ENCODE assay signal across 8 cellular contexts in the genomic region with DNA sequence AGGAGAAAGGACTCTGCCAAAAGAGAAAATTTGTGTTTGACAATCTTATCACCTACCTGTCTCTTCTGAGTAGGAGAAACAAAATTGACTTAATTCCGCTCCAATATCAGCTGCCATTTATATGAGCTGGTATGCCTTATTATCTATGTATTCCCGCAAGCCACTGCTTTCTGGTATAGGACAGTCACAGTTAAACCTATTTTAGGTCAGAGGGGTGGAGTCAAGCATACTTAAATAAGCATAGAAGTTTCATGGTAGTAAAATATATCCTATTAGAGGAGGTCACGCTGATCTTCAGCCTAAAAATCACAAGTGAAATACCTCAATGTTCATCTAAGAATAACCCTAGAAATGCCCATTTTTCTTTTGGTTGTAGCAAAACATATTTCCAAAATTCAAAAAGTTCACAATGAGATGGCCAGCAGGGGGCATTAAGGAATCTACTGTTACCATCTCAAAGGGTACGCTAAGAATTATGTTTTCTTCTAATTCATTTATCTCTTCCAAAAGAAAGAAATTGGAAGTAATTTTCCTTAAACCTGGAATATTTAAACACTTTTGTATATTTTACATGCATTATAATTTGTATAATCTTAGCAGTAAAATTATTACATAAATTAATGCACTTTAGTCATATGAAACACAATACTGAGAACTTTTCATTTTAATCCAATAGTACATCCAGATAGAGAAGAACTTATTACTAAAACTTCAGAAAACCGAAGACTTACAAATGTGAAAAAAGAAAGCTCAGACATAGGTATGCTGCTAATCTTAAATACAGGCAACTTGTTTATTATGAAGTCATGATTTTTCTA. TPM values are rescaled to one million over a fixed set of nuclear protein-coding genes. Genes with fewer than 3 reads are reported as not detected.
DNase-seq lines count a peak whose midpoint lies in the region; ATAC-seq and TF ChIP-seq lines count a peak whose summit lies in the region.

No MANE protein-coding gene starts in this region.

- no peaks in the 10 kb centered on the region for H3K4me1 ChIP-seq in CD4-positive, CD25-positive, alpha-beta regulatory T cell (ENCODE audit: control insufficient read depth, insufficient read depth, low read length, poor library complexity, severe bottlenecking)

- TF ChIP-seq CTCF in WERI-Rb-1 (IDR thresholded peaks at IDR 0.05; ENCODE audit: low read depth, low read length) (0 out of 2 replicates have a peak, but pooled peaks have one; percentile 21), fibroblast of villous mesenchyme (IDR thresholded peaks at IDR 0.05; ENCODE audit: insufficient read depth, low read depth, low read length) (peak; percentile 66), progenitor cell of endocrine pancreas (IDR thresholded peaks at IDR 0.05; ENCODE audit: unreplicated experiment) (peak; percentile 65)

- peak; percentile 27 to 64 (median 58) for DNase-seq in CD4-positive, CD25-positive, alpha-beta regulatory T cell
- DNase-seq in HCEC 1CT, result peak; percentile 7
- DNase-seq in WERI-Rb-1, result no peak
- peak; percentile 59 for DNase-seq in fibroblast of villous mesenchyme (ENCODE audit: low read depth)
- no peak for DNase-seq in progenitor cell of endocrine pancreas (ENCODE audit: low spot score, unreplicated experiment)
- DNase-seq in OCI-M2 (lab: John Stamatoyannopoulos, UW; ENCODE audit: unreplicated experiment), result no peak

- H3K27me3 ChIP-seq in CD4-positive, CD25-positive, alpha-beta regulatory T cell (ENCODE audit: control insufficient read depth, insufficient read depth, low read length), result no peaks in the 10 kb centered on the region
- no peaks in the 10 kb centered on the region for H3K27me3 ChIP-seq in WERI-Rb-1 (ENCODE audit: insufficient read depth, low read depth, severe bottlenecking)

- no peaks in the 10 kb centered on the region for H3K27me3 Mint-ChIP-seq in CD4-positive, CD25-positive, alpha-beta regulatory T cell
- H3K27me3 Mint-ChIP-seq in progenitor cell of endocrine pancreas, result no peaks in the 10 kb centered on the region

- H3K27ac ChIP-seq in CD4-positive, CD25-positive, alpha-beta regulatory T cell (ENCODE audit: insufficient read depth, low read length, poor library complexity, severe bottlenecking), result no peak overlapping the region
- H3K27ac ChIP-seq in WERI-Rb-1, result no peak overlapping the region

- peaks cover 3% of the 10 kb centered on the region for H3K36me3 Mint-ChIP-seq in CD4-positive, CD25-positive, alpha-beta regulatory T cell
- H3K36me3 Mint-ChIP-seq in progenitor cell of endocrine pancreas (ENCODE audit: insufficient read depth), result peaks cover 5% of the 10 kb centered on the region

- H3K27ac Mint-ChIP-seq in CD4-positive, CD25-positive, alpha-beta regulatory T cell, result no peak overlapping the region
- no peak overlapping the region for H3K27ac Mint-ChIP-seq in progenitor cell of endocrine pancreas

- peaks cover 0 to 2% (median 0%) of the 10 kb centered on the region in 7 donors for H3K9me3 Mint-ChIP-seq in CD4-positive, CD25-positive, alpha-beta regulatory T cell
- H3K9me3 Mint-ChIP-seq in progenitor cell of endocrine pancreas (ENCODE audit: low read depth), result peaks cover 4% of the 10 kb centered on the region

- H3K4me3 Mint-ChIP-seq in CD4-positive, CD25-positive, alpha-beta regulatory T cell, result no peak overlapping the region
- H3K4me3 Mint-ChIP-seq in progenitor cell of endocrine pancreas (ENCODE audit: low read depth), result no peak overlapping the region

- no peak for ATAC-seq in CD4-positive, CD25-positive, alpha-beta regulatory T cell (ENCODE audit: low read depth in 2 of 2)
- ATAC-seq in HG02610 (IDR thresholded peaks at IDR 0.05; ENCODE audit: unreplicated experiment), result no peak
- no peak for ATAC-seq in GM21423 (IDR thresholded peaks at IDR 0.05; ENCODE audit: unreplicated experiment)

- no peaks in the 10 kb centered on the region for H3K9me3 ChIP-seq in CD4-positive, CD25-positive, alpha-beta regulatory T cell (ENCODE audit: control insufficient read depth in 2 of 2, low read length in 2 of 2)
- no peaks in the 10 kb centered on the region for H3K9me3 ChIP-seq in WERI-Rb-1 (ENCODE audit: severe bottlenecking)

- H3K4me3 ChIP-seq in CD4-positive, CD25-positive, alpha-beta regulatory T cell (ENCODE audit: low read depth, low read length), result no peak overlapping the region
- H3K4me3 ChIP-seq in WERI-Rb-1 (ENCODE audit: low read depth, low read length), result no peak overlapping the region
- H3K4me3 ChIP-seq in fibroblast of villous mesenchyme (ENCODE audit: low read depth, low read length), result no peak overlapping the region

- peaks cover 7 to 30% (median 15%) of the 10 kb centered on the region in 4 donors for H3K4me1 Mint-ChIP-seq in CD4-positive, CD25-positive, alpha-beta regulatory T cell
- H3K4me1 Mint-ChIP-seq in progenitor cell of endocrine pancreas (ENCODE audit: low read depth), result peaks cover 3% of the 10 kb centered on the region

- peaks cover 2% of the 10 kb centered on the region for H3K36me3 ChIP-seq in CD4-positive, CD25-positive, alpha-beta regulatory T cell (ENCODE audit: control insufficient read depth, insufficient read depth, low read length)
- H3K36me3 ChIP-seq in WERI-Rb-1, result peaks cover 10% of the 10 kb centered on the region

RNA-seq across cellular contexts. Expression of a gene that starts 10.5 kb away (rescaled TPM):
- 9.0 TPM for total RNA-seq in CD4-positive, CD25-positive, alpha-beta regulatory T cell
- polyA plus RNA-seq in CD4-positive, CD25-positive, alpha-beta regulatory T cell, result 10 to 100 TPM in 3 of 4 donors, 1 to 10 TPM in 1; 6.7 to 14.0 (median 12.0) TPM
- total RNA-seq in fibroblast of villous mesenchyme (11.0 and 25.5 TPM in 2 replicates), progenitor cell of endocrine pancreas (23.5 and 24.4 TPM in 2 replicates)

RNA-seq across cellular contexts. Expression of a gene that starts 11.2 kb away (rescaled TPM):
- 21.7 TPM for total RNA-seq in CD4-positive, CD25-positive, alpha-beta regulatory T cell
- polyA plus RNA-seq in CD4-positive, CD25-positive, alpha-beta regulatory T cell, result 10 to 100 TPM; 29.8 to 37.3 (median 31.0) TPM
- total RNA-seq in fibroblast of villous mesenchyme (29.3 and 57.9 TPM in 2 replicates), progenitor cell of endocrine pancreas (131 and 138 TPM in 2 replicates)

RNA-seq across cellular contexts. Expression of a gene that starts 37.6 kb away (rescaled TPM):
- 12.9 TPM for total RNA-seq in CD4-positive, CD25-positive, alpha-beta regulatory T cell
- 10 to 100 TPM; 12.3 to 25.3 (median 19.5) TPM for polyA plus RNA-seq in CD4-positive, CD25-positive, alpha-beta regulatory T cell
- total RNA-seq in fibroblast of villous mesenchyme, result 12.2 and 25.5 TPM in 2 replicates
- 22.0 and 25.2 TPM in 2 replicates for total RNA-seq in progenitor cell of endocrine pancreas

RNA-seq across cellular contexts. Expression of a gene that starts 42.5 kb away (rescaled TPM):
- 111 TPM for total RNA-seq in CD4-positive, CD25-positive, alpha-beta regulatory T cell
- 100 to 1,000 TPM; 116 to 196 (median 155) TPM for polyA plus RNA-seq in CD4-positive, CD25-positive, alpha-beta regulatory T cell
- total RNA-seq in fibroblast of villous mesenchyme, result 62.5 and 93.3 TPM in 2 replicates
- total RNA-seq in progenitor cell of endocrine pancreas, result 119 and 120 TPM in 2 replicates

Comparison
In these comparisons a context has a peak if more than half of its experiments do, and no peak if none do; other contexts are left out.
1. DNase-seq: peak in CD4-positive, CD25-positive, alpha-beta regulatory T cell (3 of 3), HCEC 1CT (single experiment) and fibroblast of villous mesenchyme (single experiment); none in WERI-Rb-1 (single experiment), progenitor cell of endocrine pancreas (single experiment) and OCI-M2 (single experiment).
2. Peak in every context shown above with its lines, with median percentiles within 50 percentile points of each other: CTCF ChIP-seq.